ENCODE assay signal across 1 cellular context in the genomic region with DNA sequence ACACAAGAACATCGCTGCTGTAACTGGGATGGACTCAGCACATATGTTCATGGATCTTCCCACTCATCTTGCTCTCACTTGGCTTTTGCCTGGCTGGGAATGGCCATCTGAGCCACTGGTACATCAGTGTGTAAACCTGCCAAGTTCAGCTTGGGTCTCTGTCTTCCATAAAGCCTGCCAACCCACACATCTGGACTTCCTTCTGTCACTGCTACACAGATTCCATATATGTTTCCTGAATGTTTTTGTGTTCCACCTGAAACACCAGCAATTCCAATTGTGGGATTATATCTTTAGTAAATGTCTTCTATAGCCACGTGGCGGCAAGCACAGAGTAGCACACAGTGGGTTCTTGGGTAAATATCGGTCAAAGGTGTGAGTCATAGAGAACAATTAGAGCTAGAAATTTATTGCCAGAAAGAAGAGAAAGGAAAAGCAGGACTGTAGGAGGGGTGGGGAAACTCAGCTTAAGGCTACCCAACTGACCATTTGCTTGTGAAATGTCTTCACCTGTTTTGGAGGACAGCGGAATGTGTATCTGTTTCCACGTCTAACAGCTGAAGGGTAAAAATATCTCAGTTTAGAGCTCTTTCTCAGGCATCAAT.
TF ChIP-seq lines count a peak whose summit lies in the region.

No MANE protein-coding gene starts in this region.

TF ChIP-seq in HCT116, 20 proteins besides CTCF, POLR2A, EP300 and RAD21:
- TF ChIP-seq TCF7L2 (IDR thresholded peaks at IDR 0.05; ENCODE audit: borderline replicate concordance, extremely low read depth, insufficient read depth, insufficient read length) (no peak), CBX3 (IDR thresholded peaks at IDR 0.05; ENCODE audit: low read depth) (no peak), CEBPB (IDR thresholded peaks at IDR 0.05; ENCODE audit: low read depth) (no peak), ZFX (IDR thresholded peaks at IDR 0.05) (no peak), SRF (IDR thresholded peaks at IDR 0.05; ENCODE audit: low read depth) (no peak), EZH2phosphoT487 (IDR thresholded peaks at IDR 0.05; ENCODE audit: borderline replicate concordance) (no peak), EGR1 (IDR thresholded peaks at IDR 0.05; ENCODE audit: low read depth) (no peak), EZH2 (IDR thresholded peaks at IDR 0.05) (no peak), ELF1 (IDR thresholded peaks at IDR 0.05; ENCODE audit: borderline replicate concordance, low read depth) (no peak), ZNF274 (IDR thresholded peaks at IDR 0.05; ENCODE audit: low read depth, low read length) (no peak), SIN3A (IDR thresholded peaks at IDR 0.05; ENCODE audit: low read depth) (no peak), SP1 (IDR thresholded peaks at IDR 0.05; ENCODE audit: low read depth) (no peak; the same call in 1 of the 2 replicates), YY1 (IDR thresholded peaks at IDR 0.05; ENCODE audit: extremely low read depth, insufficient replicate concordance, low read depth, low read length) (no peak)
- TF ChIP-seq, protein P1, sequence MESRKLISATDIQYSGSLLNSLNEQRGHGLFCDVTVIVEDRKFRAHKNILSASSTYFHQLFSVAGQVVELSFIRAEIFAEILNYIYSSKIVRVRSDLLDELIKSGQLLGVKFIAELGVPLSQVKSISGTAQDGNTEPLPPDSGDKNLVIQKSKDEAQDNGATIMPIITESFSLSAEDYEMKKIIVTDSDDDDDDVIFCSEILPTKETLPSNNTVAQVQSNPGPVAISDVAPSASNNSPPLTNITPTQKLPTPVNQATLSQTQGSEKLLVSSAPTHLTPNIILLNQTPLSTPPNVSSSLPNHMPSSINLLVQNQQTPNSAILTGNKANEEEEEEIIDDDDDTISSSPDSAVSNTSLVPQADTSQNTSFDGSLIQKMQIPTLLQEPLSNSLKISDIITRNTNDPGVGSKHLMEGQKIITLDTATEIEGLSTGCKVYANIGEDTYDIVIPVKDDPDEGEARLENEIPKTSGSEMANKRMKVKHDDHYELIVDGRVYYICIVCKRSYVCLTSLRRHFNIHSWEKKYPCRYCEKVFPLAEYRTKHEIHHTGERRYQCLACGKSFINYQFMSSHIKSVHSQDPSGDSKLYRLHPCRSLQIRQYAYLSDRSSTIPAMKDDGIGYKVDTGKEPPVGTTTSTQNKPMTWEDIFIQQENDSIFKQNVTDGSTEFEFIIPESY (IDR thresholded peaks at IDR 0.05; ENCODE audit: extremely low read depth, insufficient replicate concordance, low read length), result no peak
